In genomic region chr19:48633148-48634035, GRCh38 we compare ENCODE assay signal across 1 cellular context.
TF ChIP-seq lines count a peak whose summit lies in the region.

No MANE protein-coding gene starts in this region.

TF ChIP-seq in HepG2, 621 proteins besides CTCF, POLR2A, EP300 and RAD21 (continued from another document):
- TF ChIP-seq MYPOP (CRISPR knock-in tag; IDR thresholded peaks at IDR 0.05), result no peak
- no peak for TF ChIP-seq SMC3 (IDR thresholded peaks at IDR 0.05; ENCODE audit: low read length)
- no peak for TF ChIP-seq E2F5 (CRISPR knock-in tag; conservative IDR thresholded peaks at IDR 0.05)
- no peak for TF ChIP-seq MED1 (CRISPR knock-in tag; IDR thresholded peaks at IDR 0.05)
- peak; percentile 58 to 63; a peak in 2 of 4 replicates for TF ChIP-seq NR2F1 (CRISPR knock-in tag; IDR thresholded peaks at IDR 0.05)
- TF ChIP-seq JUN (CRISPR knock-in tag; IDR thresholded peaks at IDR 0.05), result no peak
- TF ChIP-seq ZNF674 (CRISPR knock-in tag; IDR thresholded peaks at IDR 0.05; ENCODE audit: low read depth), result no peak
- no peak for TF ChIP-seq GZF1 (CRISPR knock-in tag; IDR thresholded peaks at IDR 0.05)
- no peak for TF ChIP-seq IRF9 (CRISPR knock-in tag; IDR thresholded peaks at IDR 0.05; ENCODE audit: borderline replicate concordance)
- peak; percentile 85 for TF ChIP-seq NR2F6 (IDR thresholded peaks at IDR 0.05)
- TF ChIP-seq NR2F6 (CRISPR knock-in tag; IDR thresholded peaks at IDR 0.05), result peak; percentile 77
- 0 out of 2 replicates have a peak, but pooled peaks have one; percentile 21 for TF ChIP-seq PAXIP1 (CRISPR knock-in tag; conservative IDR thresholded peaks at IDR 0.05)
- no peak for TF ChIP-seq ZNF446 (CRISPR knock-in tag; IDR thresholded peaks at IDR 0.05)
- TF ChIP-seq CCDC6 (CRISPR knock-in tag; IDR thresholded peaks at IDR 0.05), result no peak
- no peak for TF ChIP-seq U2AF2 (IDR thresholded peaks at IDR 0.05; ENCODE audit: low read depth, low read length)
- TF ChIP-seq SAP130 (CRISPR knock-in tag; IDR thresholded peaks at IDR 0.05; ENCODE audit: low read depth), result 0 out of 2 replicates have a peak, but pooled peaks have one; percentile 15
- TF ChIP-seq NFE2L1 (CRISPR knock-in tag; IDR thresholded peaks at IDR 0.05; ENCODE audit: borderline replicate concordance), result no peak
- no peak for TF ChIP-seq MTF1 (CRISPR knock-in tag; IDR thresholded peaks at IDR 0.05)
- no peak for TF ChIP-seq ZNF501 (CRISPR knock-in tag; IDR thresholded peaks at IDR 0.05)
- no peak for TF ChIP-seq SIX1 (CRISPR knock-in tag; IDR thresholded peaks at IDR 0.05; ENCODE audit: borderline replicate concordance)
- no peak for TF ChIP-seq SMARCE1 (IDR thresholded peaks at IDR 0.05; ENCODE audit: borderline replicate concordance)
- no peak for TF ChIP-seq KDM2A (CRISPR knock-in tag; IDR thresholded peaks at IDR 0.05; ENCODE audit: borderline replicate concordance, low read depth)
- no peak for TF ChIP-seq MTA3 (CRISPR knock-in tag; IDR thresholded peaks at IDR 0.05)
- TF ChIP-seq ZBTB10 (CRISPR knock-in tag; IDR thresholded peaks at IDR 0.05; ENCODE audit: borderline replicate concordance), result no peak
- TF ChIP-seq MAZ (IDR thresholded peaks at IDR 0.05; ENCODE audit: borderline replicate concordance, low read depth, low read length), result no peak
- TF ChIP-seq MAZ (CRISPR knock-in tag; IDR thresholded peaks at IDR 0.05; ENCODE audit: low read depth), result no peak
- TF ChIP-seq ZNF776 (CRISPR knock-in tag; IDR thresholded peaks at IDR 0.05), result no peak
- TF ChIP-seq ZNF562 (CRISPR knock-in tag; IDR thresholded peaks at IDR 0.05; ENCODE audit: borderline replicate concordance), result no peak
- TF ChIP-seq AGO1 (IDR thresholded peaks at IDR 0.05; ENCODE audit: low read depth, low read length, poor library complexity, severe bottlenecking), result no peak
- no peak for TF ChIP-seq RFX5 (IDR thresholded peaks at IDR 0.05; ENCODE audit: low read depth, low read length)
- TF ChIP-seq PAWR (CRISPR knock-in tag; IDR thresholded peaks at IDR 0.05; ENCODE audit: borderline replicate concordance), result no peak
- TF ChIP-seq ZFP36L1 (CRISPR knock-in tag; IDR thresholded peaks at IDR 0.05), result no peak
- no peak for TF ChIP-seq FIP1L1 (IDR thresholded peaks at IDR 0.05; ENCODE audit: borderline replicate concordance, insufficient read depth, low read depth, low read length)
- TF ChIP-seq SALL2 (CRISPR knock-in tag; IDR thresholded peaks at IDR 0.05), result no peak
- no peak for TF ChIP-seq STAT5B (CRISPR knock-in tag; IDR thresholded peaks at IDR 0.05)
- 0 out of 2 replicates have a peak, but pooled peaks have one; percentile 38 for TF ChIP-seq ZNF607 (CRISPR knock-in tag; IDR thresholded peaks at IDR 0.05; ENCODE audit: borderline replicate concordance)
- TF ChIP-seq NFIC (IDR thresholded peaks at IDR 0.05; ENCODE audit: low read length), result no peak
- TF ChIP-seq MAX (IDR thresholded peaks at IDR 0.05), result no peak
- no peak for TF ChIP-seq MIER2 (CRISPR knock-in tag; IDR thresholded peaks at IDR 0.05)
- 0 out of 2 replicates have a peak, but pooled peaks have one; percentile 21 for TF ChIP-seq POLR2G (IDR thresholded peaks at IDR 0.05; ENCODE audit: low read depth, low read length)
- TF ChIP-seq, protein P1, sequence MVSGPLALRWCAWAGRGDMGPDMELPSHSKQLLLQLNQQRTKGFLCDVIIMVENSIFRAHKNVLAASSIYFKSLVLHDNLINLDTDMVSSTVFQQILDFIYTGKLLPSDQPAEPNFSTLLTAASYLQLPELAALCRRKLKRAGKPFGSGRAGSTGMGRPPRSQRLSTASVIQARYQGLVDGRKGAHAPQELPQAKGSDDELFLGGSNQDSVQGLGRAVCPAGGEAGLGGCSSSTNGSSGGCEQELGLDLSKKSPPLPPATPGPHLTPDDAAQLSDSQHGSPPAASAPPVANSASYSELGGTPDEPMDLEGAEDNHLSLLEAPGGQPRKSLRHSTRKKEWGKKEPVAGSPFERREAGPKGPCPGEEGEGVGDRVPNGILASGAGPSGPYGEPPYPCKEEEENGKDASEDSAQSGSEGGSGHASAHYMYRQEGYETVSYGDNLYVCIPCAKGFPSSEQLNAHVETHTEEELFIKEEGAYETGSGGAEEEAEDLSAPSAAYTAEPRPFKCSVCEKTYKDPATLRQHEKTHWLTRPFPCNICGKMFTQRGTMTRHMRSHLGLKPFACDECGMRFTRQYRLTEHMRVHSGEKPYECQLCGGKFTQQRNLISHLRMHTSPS (CRISPR knock-in tag; IDR thresholded peaks at IDR 0.05; ENCODE audit: low read depth), result no peak
- no peak for TF ChIP-seq DRAP1 (CRISPR knock-in tag; IDR thresholded peaks at IDR 0.05)
- 0 out of 2 replicates have a peak, but pooled peaks have one; percentile 19 for TF ChIP-seq ZNF598 (CRISPR knock-in tag; IDR thresholded peaks at IDR 0.05; ENCODE audit: borderline replicate concordance)
- no peak for TF ChIP-seq GABPB1 (CRISPR knock-in tag; IDR thresholded peaks at IDR 0.05)
- no peak for TF ChIP-seq GPN1 (CRISPR knock-in tag; IDR thresholded peaks at IDR 0.05; ENCODE audit: borderline replicate concordance)
